ENCODE assay signal across 1 cellular context in genomic region chr3:171116802-171117395, GRCh38.
TF ChIP-seq lines count a peak whose summit lies in the region.

No MANE protein-coding gene starts in this region.

TF ChIP-seq in GM23338, 12 proteins besides CTCF, POLR2A, EP300 and RAD21 (continued from another document):
- TF ChIP-seq, protein P1, sequence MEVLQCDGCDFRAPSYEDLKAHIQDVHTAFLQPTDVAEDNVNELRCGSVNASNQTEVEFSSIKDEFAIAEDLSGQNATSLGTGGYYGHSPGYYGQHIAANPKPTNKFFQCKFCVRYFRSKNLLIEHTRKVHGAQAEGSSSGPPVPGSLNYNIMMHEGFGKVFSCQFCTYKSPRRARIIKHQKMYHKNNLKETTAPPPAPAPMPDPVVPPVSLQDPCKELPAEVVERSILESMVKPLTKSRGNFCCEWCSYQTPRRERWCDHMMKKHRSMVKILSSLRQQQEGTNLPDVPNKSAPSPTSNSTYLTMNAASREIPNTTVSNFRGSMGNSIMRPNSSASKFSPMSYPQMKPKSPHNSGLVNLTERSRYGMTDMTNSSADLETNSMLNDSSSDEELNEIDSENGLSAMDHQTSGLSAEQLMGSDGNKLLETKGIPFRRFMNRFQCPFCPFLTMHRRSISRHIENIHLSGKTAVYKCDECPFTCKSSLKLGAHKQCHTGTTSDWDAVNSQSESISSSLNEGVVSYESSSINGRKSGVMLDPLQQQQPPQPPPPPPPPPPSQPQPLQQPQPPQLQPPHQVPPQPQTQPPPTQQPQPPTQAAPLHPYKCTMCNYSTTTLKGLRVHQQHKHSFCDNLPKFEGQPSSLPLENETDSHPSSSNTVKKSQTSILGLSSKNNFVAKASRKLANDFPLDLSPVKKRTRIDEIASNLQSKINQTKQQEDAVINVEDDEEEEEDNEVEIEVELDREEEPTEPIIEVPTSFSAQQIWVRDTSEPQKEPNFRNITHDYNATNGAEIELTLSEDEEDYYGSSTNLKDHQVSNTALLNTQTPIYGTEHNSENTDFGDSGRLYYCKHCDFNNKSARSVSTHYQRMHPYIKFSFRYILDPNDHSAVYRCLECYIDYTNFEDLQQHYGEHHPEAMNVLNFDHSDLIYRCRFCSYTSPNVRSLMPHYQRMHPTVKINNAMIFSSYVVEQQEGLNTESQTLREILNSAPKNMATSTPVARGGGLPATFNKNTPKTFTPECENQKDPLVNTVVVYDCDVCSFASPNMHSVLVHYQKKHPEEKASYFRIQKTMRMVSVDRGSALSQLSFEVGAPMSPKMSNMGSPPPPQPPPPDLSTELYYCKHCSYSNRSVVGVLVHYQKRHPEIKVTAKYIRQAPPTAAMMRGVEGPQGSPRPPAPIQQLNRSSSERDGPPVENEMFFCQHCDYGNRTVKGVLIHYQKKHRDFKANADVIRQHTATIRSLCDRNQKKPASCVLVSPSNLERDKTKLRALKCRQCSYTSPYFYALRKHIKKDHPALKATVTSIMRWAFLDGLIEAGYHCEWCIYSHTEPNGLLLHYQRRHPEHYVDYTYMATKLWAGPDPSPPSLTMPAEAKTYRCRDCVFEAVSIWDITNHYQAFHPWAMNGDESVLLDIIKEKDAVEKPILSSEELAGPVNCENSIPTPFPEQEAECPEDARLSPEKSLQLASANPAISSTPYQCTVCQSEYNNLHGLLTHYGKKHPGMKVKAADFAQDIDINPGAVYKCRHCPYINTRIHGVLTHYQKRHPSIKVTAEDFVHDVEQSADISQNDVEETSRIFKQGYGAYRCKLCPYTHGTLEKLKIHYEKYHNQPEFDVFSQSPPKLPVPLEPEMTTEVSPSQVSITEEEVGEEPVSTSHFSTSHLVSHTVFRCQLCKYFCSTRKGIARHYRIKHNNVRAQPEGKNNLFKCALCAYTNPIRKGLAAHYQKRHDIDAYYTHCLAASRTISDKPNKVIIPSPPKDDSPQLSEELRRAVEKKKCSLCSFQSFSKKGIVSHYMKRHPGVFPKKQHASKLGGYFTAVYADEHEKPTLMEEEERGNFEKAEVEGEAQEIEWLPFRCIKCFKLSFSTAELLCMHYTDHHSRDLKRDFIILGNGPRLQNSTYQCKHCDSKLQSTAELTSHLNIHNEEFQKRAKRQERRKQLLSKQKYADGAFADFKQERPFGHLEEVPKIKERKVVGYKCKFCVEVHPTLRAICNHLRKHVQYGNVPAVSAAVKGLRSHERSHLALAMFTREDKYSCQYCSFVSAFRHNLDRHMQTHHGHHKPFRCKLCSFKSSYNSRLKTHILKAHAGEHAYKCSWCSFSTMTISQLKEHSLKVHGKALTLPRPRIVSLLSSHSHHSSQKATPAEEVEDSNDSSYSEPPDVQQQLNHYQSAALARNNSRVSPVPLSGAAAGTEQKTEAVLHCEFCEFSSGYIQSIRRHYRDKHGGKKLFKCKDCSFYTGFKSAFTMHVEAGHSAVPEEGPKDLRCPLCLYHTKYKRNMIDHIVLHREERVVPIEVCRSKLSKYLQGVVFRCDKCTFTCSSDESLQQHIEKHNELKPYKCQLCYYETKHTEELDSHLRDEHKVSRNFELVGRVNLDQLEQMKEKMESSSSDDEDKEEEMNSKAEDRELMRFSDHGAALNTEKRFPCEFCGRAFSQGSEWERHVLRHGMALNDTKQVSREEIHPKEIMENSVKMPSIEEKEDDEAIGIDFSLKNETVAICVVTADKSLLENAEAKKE (CRISPR knock-in tag; IDR thresholded peaks at IDR 0.05): peak; percentile 64
